Comparison of ENCODE assay signal across 8 cellular contexts in genomic region chr11:35334385-35335090, GRCh38.
DNase-seq lines count a peak whose midpoint lies in the region; ATAC-seq and TF ChIP-seq lines count a peak whose summit lies in the region.

No MANE protein-coding gene starts in this region.

- H3K4me1 Mint-ChIP-seq in T-helper 2 cell treated with Interferon-gamma antibody and Interleukin-4, amounts not matched to agents 5 μg/mL and 100 μg/mL, for 36 hours (ENCODE audit: low read depth), result peaks cover 45% of the 10 kb centered on the region

- H3K27me3 ChIP-seq in kidney epithelial cell (ENCODE audit: control insufficient read depth, insufficient read depth, low read length), result no peaks in the 10 kb centered on the region

- DNase-seq in NCI-H1417 (lab: John Stamatoyannopoulos, UW) (peak; percentile 24 to 65 (median 64)), NCI-H1417 treated with DMSO at 0.1 percent for 48 hours (lab: John Stamatoyannopoulos, UW) (no peak), kidney epithelial cell (ENCODE audit: low read depth) (peak; percentile 25), NCI-H2227 treated with DMSO at 0.1 percent for 48 hours (lab: John Stamatoyannopoulos, UW) (no peak), iPS-NIHi11 (ENCODE audit: low spot score) (no peak)
- no peak for DNase-seq in T-helper 2 cell treated with Interferon-gamma antibody and Interleukin-4, amounts not matched to agents 5 μg/mL and 100 μg/mL, for 36 hours (ENCODE audit: low spot score)

- peaks cover 15% of the 10 kb centered on the region for H3K36me3 Mint-ChIP-seq in T-helper 2 cell treated with Interferon-gamma antibody and Interleukin-4, amounts not matched to agents 5 μg/mL and 100 μg/mL, for 36 hours (ENCODE audit: low read depth)

- H3K27me3 Mint-ChIP-seq in T-helper 2 cell treated with Interferon-gamma antibody and Interleukin-4, amounts not matched to agents 5 μg/mL and 100 μg/mL, for 36 hours (ENCODE audit: low read depth), result no peaks in the 10 kb centered on the region

- no peak overlapping the region for H3K4me3 Mint-ChIP-seq in T-helper 2 cell treated with Interferon-gamma antibody and Interleukin-4, amounts not matched to agents 5 μg/mL and 100 μg/mL, for 36 hours

- TF ChIP-seq CTCF in kidney epithelial cell (IDR thresholded peaks at IDR 0.05; ENCODE audit: insufficient read depth, low read length, poor library complexity, severe bottlenecking), result no peak

- ATAC-seq in GM21381 (IDR thresholded peaks at IDR 0.05; ENCODE audit: unreplicated experiment) (peak; percentile 77), HG03354 (IDR thresholded peaks at IDR 0.05; ENCODE audit: poor library complexity, severe bottlenecking, unreplicated experiment) (peak; percentile 91)

- H3K9me3 Mint-ChIP-seq in T-helper 2 cell treated with Interferon-gamma antibody and Interleukin-4, amounts not matched to agents 5 μg/mL and 100 μg/mL, for 36 hours, result peaks cover 40% of the 10 kb centered on the region

- H3K36me3 ChIP-seq in kidney epithelial cell (ENCODE audit: control insufficient read depth, insufficient read depth, low read length), result no peaks in the 10 kb centered on the region

- no peak overlapping the region for H3K27ac Mint-ChIP-seq in T-helper 2 cell treated with Interferon-gamma antibody and Interleukin-4, amounts not matched to agents 5 μg/mL and 100 μg/mL, for 36 hours

- no peak overlapping the region for H3K4me3 ChIP-seq in kidney epithelial cell (ENCODE audit: low read depth, low read length)

Comparison
In these comparisons a context has a peak if more than half of its experiments do, and no peak if none do; other contexts are left out.
1. DNase-seq: peak in NCI-H1417 (3 of 3) and kidney epithelial cell (single experiment); none in NCI-H1417 treated with DMSO at 0.1 percent for 48 hours (single experiment), T-helper 2 cell treated with Interferon-gamma antibody and Interleukin-4, amounts not matched to agents 5 μg/mL and 100 μg/mL, for 36 hours (single experiment), NCI-H2227 treated with DMSO at 0.1 percent for 48 hours (single experiment) and iPS-NIHi11 (single experiment).